19 cellular contexts compared by ENCODE assay signal in the genomic region with DNA sequence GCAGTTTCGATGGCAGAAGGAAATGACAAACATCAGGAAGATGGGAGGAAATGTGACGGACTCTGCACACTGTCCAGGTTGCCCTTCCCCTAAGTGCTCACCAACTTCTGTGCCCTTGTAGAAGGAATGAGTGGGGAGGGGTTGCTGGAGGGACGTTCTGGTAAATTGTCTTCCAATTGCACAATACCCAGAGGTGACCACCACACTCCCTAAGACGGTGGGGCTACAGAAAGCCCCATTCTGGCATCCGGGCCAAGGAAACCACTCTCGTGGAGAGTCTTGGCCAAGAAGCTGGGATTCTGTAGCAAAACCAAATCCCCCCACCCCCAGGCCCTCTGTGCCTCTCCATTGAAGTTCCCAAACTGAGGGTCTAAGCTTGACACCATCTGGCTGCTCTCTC. TPM values are rescaled to one million over a fixed set of nuclear protein-coding genes. Genes with fewer than 3 reads are reported as not detected.
DNase-seq lines count a peak whose midpoint lies in the region; ATAC-seq, FAIRE-seq and TF ChIP-seq lines count a peak whose summit lies in the region.
"Had no signal": no experiment of that assay in that cellular context is flagged by ENCODE, and none has a peak within 500 bp of the region (broad histone marks: within the 10 kb centered on the region; RNA-seq: fewer than 3 reads in every experiment).

No MANE protein-coding gene starts in this region.

- peaks cover 7% of the 10 kb centered on the region for H3K36me3 Mint-ChIP-seq in MCF 10A (ENCODE audit: insufficient read depth, unreplicated experiment)

- H3K27ac Mint-ChIP-seq in MCF 10A (ENCODE audit: low read depth, unreplicated experiment), result no peak overlapping the region

- H3K27me3 ChIP-seq in breast epithelium, result no peaks in the 10 kb centered on the region
- H3K27me3 ChIP-seq in IMR-90 (ENCODE audit: control insufficient read depth, insufficient read depth, low read length), result no peaks in the 10 kb centered on the region
- no peaks in the 10 kb centered on the region for H3K27me3 ChIP-seq in esophagus muscularis mucosa
- H3K27me3 ChIP-seq in suprapubic skin, result no peaks in the 10 kb centered on the region
- no peaks in the 10 kb centered on the region for H3K27me3 ChIP-seq in HAP-1 (ENCODE audit: low read depth)
- H3K27me3 ChIP-seq: MG63, Peyer's patch had no signal

- dilution Hi-C loops in IMR-90 (cut with HindIII; ENCODE audit: low sequenced_read_pairs, unreplicated experiment), result no loop called here

- H2BK120ac ChIP-seq in IMR-90 (ENCODE audit: low read depth, low read length), result no peak overlapping the region

- H3K9me1 ChIP-seq in IMR-90 (ENCODE audit: insufficient read depth, low read length), result peaks cover 72% of the 10 kb centered on the region

- H2AK5ac ChIP-seq in IMR-90 (ENCODE audit: low read depth, low read length), result no peak overlapping the region

- no peak overlapping the region for H3K14ac ChIP-seq in IMR-90 (replicated peaks; ENCODE audit: low read depth, low read length)

- no peak for FAIRE-seq in GM12892 (lab: Jason Lieb, UNC)
- FAIRE-seq: GM19239 had no signal

- TF ChIP-seq CTCF in breast epithelium (IDR thresholded peaks at IDR 0.05) (no peak), MCF 10A (IDR thresholded peaks at IDR 0.05; ENCODE audit: unreplicated experiment) (no peak), IMR-90 (conservative IDR thresholded peaks at IDR 0.05; ENCODE audit: low read depth, low read length) (no peak), esophagus muscularis mucosa (IDR thresholded peaks at IDR 0.05) (no peak), suprapubic skin (IDR thresholded peaks at IDR 0.05) (no peak)

- TF ChIP-seq EP300 in esophagus muscularis mucosa (IDR thresholded peaks at IDR 0.05), result no peak
- TF ChIP-seq EP300 in suprapubic skin (IDR thresholded peaks at IDR 0.05), result no peak

- no peaks in the 10 kb centered on the region for H3K9me3 ChIP-seq in breast epithelium
- no peaks in the 10 kb centered on the region for H3K9me3 ChIP-seq in IMR-90 (ENCODE audit: control insufficient read depth, insufficient read depth, low read length)
- no peaks in the 10 kb centered on the region for H3K9me3 ChIP-seq in esophagus muscularis mucosa
- H3K9me3 ChIP-seq in suprapubic skin, result no peaks in the 10 kb centered on the region
- H3K9me3 ChIP-seq in HAP-1, result no peaks in the 10 kb centered on the region
- H3K9me3 ChIP-seq: MG63, Peyer's patch had no signal

- peaks cover 29% of the 10 kb centered on the region for H3K4me1 Mint-ChIP-seq in MCF 10A (ENCODE audit: insufficient read depth, unreplicated experiment)

- no peaks in the 10 kb centered on the region for H3K27me3 Mint-ChIP-seq in MCF 10A (ENCODE audit: insufficient read depth, unreplicated experiment)

- in situ Hi-C loops in IMR-90 (cut with MboI; ENCODE audit: low sequenced_read_pairs) (no loop called here), HAP-1 (cut with MboI; ENCODE audit: low sequenced_read_pairs) (no loop called here)

- no peak overlapping the region for H4K5ac ChIP-seq in IMR-90 (ENCODE audit: low read depth, low read length)

- H2AFZ ChIP-seq in IMR-90 (replicated peaks; ENCODE audit: low read length, poor library complexity), result no peak overlapping the region

- H3K36me3 ChIP-seq in breast epithelium (no peaks in the 10 kb centered on the region), IMR-90 (ENCODE audit: control insufficient read depth, insufficient read depth, low read length) (peaks cover 9% of the 10 kb centered on the region), esophagus muscularis mucosa (peaks cover 0 to 7% (median 5%) of the 10 kb centered on the region in 4 donors), suprapubic skin (peaks cover 6% of the 10 kb centered on the region), HAP-1 (replicated peaks) (no peaks in the 10 kb centered on the region)

- no peak for DNase-seq in breast epithelium (ENCODE audit: low spot score in 2 of 2)
- no peak for DNase-seq in MCF 10A (ENCODE audit: unreplicated experiment)
- DNase-seq in IMR-90, result no peak
- DNase-seq in esophagus muscularis mucosa (ENCODE audit: extremely low spot score), result no peak
- no peak for DNase-seq in suprapubic skin (ENCODE audit: low spot score in 2 of 2)
- no peak for DNase-seq in HAP-1 (ENCODE audit: low spot score in 2 of 2)
- no peak for DNase-seq in GM12892 (ENCODE audit: insufficient read length)
- DNase-seq: COR-L47, HCEC 1CT, KBM-7, MG63, NCI-H2029, NCI-H510A, Peyer's patch, SIG-M5 had no signal

- no peak for ATAC-seq in IMR-90 (ENCODE audit: low read depth)
- no peak for ATAC-seq in HG02763 (IDR thresholded peaks at IDR 0.05; ENCODE audit: unreplicated experiment)

- no peak overlapping the region for H3K23ac ChIP-seq in IMR-90 (ENCODE audit: low read depth, low read length)

- no peak overlapping the region for H2BK20ac ChIP-seq in IMR-90 (ENCODE audit: low read depth, low read length)

- H4K91ac ChIP-seq in IMR-90 (ENCODE audit: insufficient read depth, low read depth, low read length), result no peak overlapping the region

- peaks cover 3 to 99% of the 10 kb centered on the region in 2 experiments; a peak in 3 of 4 replicates for H3K79me1 ChIP-seq in IMR-90 (ENCODE audit: low read depth in 1 of 2, low read length in 2 of 2)

- no peak overlapping the region for H3K4me3 ChIP-seq in breast epithelium
- no peak overlapping the region for H3K4me3 ChIP-seq in IMR-90 (ENCODE audit: insufficient read depth, low read depth, low read length)
- H3K4me3 ChIP-seq in esophagus muscularis mucosa, result no peak overlapping the region
- no peak overlapping the region for H3K4me3 ChIP-seq in suprapubic skin
- H3K4me3 ChIP-seq in HAP-1, result no peak overlapping the region
- H3K4me3 ChIP-seq: MG63, Peyer's patch had no signal

- H3K18ac ChIP-seq in IMR-90 (ENCODE audit: low read depth, low read length), result no peak overlapping the region

- intact Hi-C loops in breast epithelium (cut with DNase I; ENCODE audit: low total_unique reads) (no loop called here), MCF 10A (cut with micrococcal nuclease) (no loop called here), IMR-90 (cut with micrococcal nuclease) (no loop called here), esophagus muscularis mucosa (cut with DNase I) (no loop called here)

- H2BK15ac ChIP-seq in IMR-90 (ENCODE audit: low read depth, low read length), result no peak overlapping the region

- H3K27ac ChIP-seq in breast epithelium (peak overlapping the region; percentile 36 to 38), IMR-90 (ENCODE audit: insufficient read depth, low read length) (no peak overlapping the region), esophagus muscularis mucosa (replicated peaks in 1 of 4) (peak overlapping the region in 3 of 4 donors; percentile 37 to 84 (median 83)), suprapubic skin (peak overlapping the region; percentile 7)
- H3K27ac ChIP-seq: 22Rv1 had no signal

- no peak overlapping the region for H3K4ac ChIP-seq in IMR-90 (ENCODE audit: low read depth, low read length)

- POLR2A ChIA-PET in MCF 10A (lab: Yijun Ruan, JAX), result interaction anchor here (0.9 kb wide), 1 partner anchor 14 kb away, joined by 3 read pairs; no protein-coding TSS in a partner anchor
- POLR2A ChIA-PET in IMR-90 (lab: Charles Lee; ENCODE audit: unreplicated experiment), result no interaction called here

- BruUV-seq in MCF 10A (replicated peaks; lab: Mats Ljungman, UMichigan) (no TSS peak), IMR-90 (replicated peaks; lab: Mats Ljungman, UMichigan) (no TSS peak)

- no peak overlapping the region for H3K56ac ChIP-seq in IMR-90 (ENCODE audit: extremely low read depth, insufficient read depth, low read length)

- no peaks in the 10 kb centered on the region for H3K9me3 Mint-ChIP-seq in MCF 10A (ENCODE audit: unreplicated experiment)
- H3K9me3 Mint-ChIP-seq: CD14-positive monocyte had no signal

- TF ChIP-seq POLR2A in breast epithelium (IDR thresholded peaks at IDR 0.05) (no peak), IMR-90 (IDR thresholded peaks at IDR 0.05; ENCODE audit: low read depth, low read length) (no peak), esophagus muscularis mucosa (IDR thresholded peaks at IDR 0.05; ENCODE audit: low read depth) (no peak), suprapubic skin (IDR thresholded peaks at IDR 0.05) (no peak), GM12892 (IDR thresholded peaks at IDR 0.05; ENCODE audit: low read depth, low read length) (no peak)

- peaks cover 100% of the 10 kb centered on the region for H4K20me1 ChIP-seq in IMR-90 (ENCODE audit: insufficient read depth, low read length)

- no peak overlapping the region for H4K8ac ChIP-seq in IMR-90 (ENCODE audit: low read depth in 2 of 2, low read length in 2 of 2)

- CTCF ChIA-PET in MCF 10A (lab: Yijun Ruan, JAX) (interaction anchor here (0.6 to 1.3 kb wide), 3 partner anchors 10 to 200 kb away, joined by 3 read pairs; no protein-coding TSS in a partner anchor), IMR-90 (lab: Yijun Ruan, JAX) (interaction anchor here (1.3 kb wide), 1 partner anchor 125 kb away, joined by 4 read pairs; no protein-coding TSS in a partner anchor)

- H3K4me1 ChIP-seq in breast epithelium (peaks cover 23 to 49% of the 10 kb centered on the region in 2 donors), IMR-90 (ENCODE audit: control insufficient read depth, insufficient read depth, low read length) (peaks cover 46% of the 10 kb centered on the region), esophagus muscularis mucosa (peaks cover 97 to 100% (median 100%) of the 10 kb centered on the region in 4 donors), suprapubic skin (peaks cover 84% of the 10 kb centered on the region), HAP-1 (peaks cover 10% of the 10 kb centered on the region)

- H3K9ac ChIP-seq in IMR-90 (ENCODE audit: low read depth, low read length), result no peak overlapping the region

- H2AK9ac ChIP-seq in IMR-90 (replicated peaks; ENCODE audit: low read depth, low read length, poor library complexity), result no peak overlapping the region

- WGBS in IMR-90 (ENCODE audit: extremely low coverage in 2 of 2, insufficient read length in 1 of 2), 2 experiments, result 100% methylated on average over 1 of the region's 6 CpGs; no CpG with 5 or more reads in 1 of the 2 experiments
- WGBS in esophagus muscularis mucosa, result 60% methylated on average over 6 of the region's 6 CpGs
- WGBS in suprapubic skin, result 77% methylated on average over 6 of the region's 6 CpGs

- no peak overlapping the region for H3K4me3 Mint-ChIP-seq in MCF 10A (ENCODE audit: unreplicated experiment)
- H3K4me3 Mint-ChIP-seq: CD14-positive monocyte had no signal

- no peak overlapping the region for H2BK5ac ChIP-seq in IMR-90 (ENCODE audit: low read depth, low read length, poor library complexity, severe bottlenecking)

- TF ChIP-seq RAD21 in IMR-90 (IDR thresholded peaks at IDR 0.05; ENCODE audit: low read length), result no peak

- no peak overlapping the region for H3K4me2 ChIP-seq in IMR-90 (ENCODE audit: low read depth, low read length)

TF ChIP-seq in IMR-90, 13 proteins besides CTCF, POLR2A, EP300 and RAD21 (continues in another document):
- TF ChIP-seq CEBPB (IDR thresholded peaks at IDR 0.05; ENCODE audit: low read depth, low read length), result peak; percentile 63

RNA-seq across cellular contexts. Expression of gene ZMIZ1, which starts 37.1 kb away (rescaled TPM):
- total RNA-seq in breast epithelium (10 to 100 TPM; 34.4 to 63.7 (median 39.8) TPM), MCF 10A (2022) (15.5 and 20.3 TPM in 2 replicates), IMR-90 (2012; rRNA removed) (6.6 and 6.7 TPM in 2 replicates), esophagus muscularis mucosa (10 to 100 TPM; 48.7 to 87.2 (median 66.0) TPM), suprapubic skin (100 to 1,000 TPM in 1 of 4 donors, 10 to 100 TPM in 3; 71.9 to 104 (median 79.5) TPM)
- 43.2 and 48.7 TPM in 2 replicates for polyA plus RNA-seq in IMR-90 (2012; rRNA removed)
- polyA plus RNA-seq in IMR-90 (2012; cell fraction: cytosol; rRNA removed), result 39.5 and 51.2 TPM in 2 replicates
- 57.0 and 113 TPM in 2 replicates for polyA plus RNA-seq in IMR-90 (2012; cell fraction: nucleus; rRNA removed; ENCODE audit: low replicate concordance)
- polyA plus RNA-seq in GM12892 (2012; ENCODE audit: missing spikeins), result 30.7 TPM
